Comparison of ENCODE assay signal across 23 cellular contexts in the genomic region with DNA sequence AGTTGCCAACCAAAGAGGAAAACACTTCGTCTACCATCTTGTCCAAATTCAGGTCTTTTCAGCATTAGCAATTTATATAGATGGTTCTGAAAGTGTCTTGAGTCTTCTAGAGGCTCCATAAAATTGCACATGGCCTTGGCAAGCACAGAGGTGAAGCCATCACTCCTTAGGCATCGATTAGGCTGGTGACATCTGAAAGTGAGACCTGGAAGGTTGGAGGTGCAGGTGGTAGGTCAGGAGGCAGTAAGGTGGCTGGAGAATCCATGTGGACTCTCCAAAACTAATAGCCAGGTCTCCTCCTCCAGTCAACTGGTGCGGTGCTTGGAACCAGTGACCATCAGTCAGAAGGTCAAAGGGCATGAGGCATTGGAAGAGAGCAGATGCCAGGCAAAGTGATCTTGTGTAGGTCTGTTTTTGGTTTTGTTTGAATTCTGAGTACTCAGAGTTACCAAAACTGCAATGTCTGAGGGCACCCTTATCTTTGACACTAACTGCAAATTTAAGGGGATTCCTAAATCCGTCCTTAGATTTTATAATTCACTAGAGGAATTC. TPM values are rescaled to one million over a fixed set of nuclear protein-coding genes. Genes with fewer than 3 reads are reported as not detected.
"Had no signal": no experiment of that assay in that cellular context is flagged by ENCODE, and none has a peak within 500 bp of the region (broad histone marks: within the 10 kb centered on the region; RNA-seq: fewer than 3 reads in every experiment).

No MANE protein-coding gene starts in this region.

- H3K36me3 ChIP-seq: esophagus squamous epithelium, gastroesophageal sphincter, left lung, sigmoid colon, thoracic aorta, uterus had no signal

- H3K27ac ChIP-seq: left lung, psoas muscle had no signal

- H3K4me1 ChIP-seq: left lung, uterus had no signal

- ATAC-seq: gastroesophageal sphincter; left lung; stimulated activated naive B cell treated with anti-CD40 and anti-IgM and Interleukin-4, amounts not matched to agents 10 μg/mL and 1 μg/mL and 100 μg/mL, for 72 hours; stimulated activated naive CD8-positive, alpha-beta T cell treated with anti-CD3 and anti-CD28 coated beads, Interleukin-15, amount 100 ng/mL, for 72 hours had no signal

- H3K27me3 ChIP-seq: esophagus squamous epithelium, gastroesophageal sphincter, left lung, sigmoid colon, uterus had no signal

- H3K9me3 ChIP-seq: esophagus squamous epithelium, gastroesophageal sphincter, left lung, psoas muscle, sigmoid colon, thoracic aorta, uterus had no signal

- H3K4me3 ChIP-seq: esophagus squamous epithelium, gastroesophageal sphincter, left lung, lung, psoas muscle, sigmoid colon, skin epidermis, thoracic aorta, uterus had no signal

- DNase-seq: effector memory CD4-positive, alpha-beta T cell; esophagus squamous epithelium; foreskin fibroblast; hypothalamus; left lung; mesenchymal stem cell; midbrain; naive B cell; psoas muscle; retina; sigmoid colon; stimulated activated CD4-positive, alpha-beta T cell treated with anti-CD3 and anti-CD28 coated beads, Interleukin-2, amount 100 ng/mL, for 24 hours; stimulated activated CD4-positive, alpha-beta T cell treated with anti-CD3 and anti-CD28 coated beads, Interleukin-4, amount 100 ng/mL, for 4 hours; stimulated activated naive B cell treated with anti-CD40 and anti-IgM and Interleukin-4, amounts not matched to agents 10 μg/mL and 1 μg/mL and 100 μg/mL, for 72 hours; stimulated activated naive CD8-positive, alpha-beta T cell treated with anti-CD3 and anti-CD28 coated beads, Interleukin-15, amount 100 ng/mL, for 72 hours; substantia nigra; trophoblast cell; uterus had no signal

RNA-seq across cellular contexts. Expression of gene APOL4, which starts 44.3 kb away (rescaled TPM):
- total RNA-seq: epithelial cell of proximal tubule had no signal
